21 cellular contexts compared by ENCODE assay signal in genomic region chr4:53233396-53233795, GRCh38.
DNase-seq lines count a peak whose midpoint lies in the region; ATAC-seq and TF ChIP-seq lines count a peak whose summit lies in the region.
"Had no signal": no experiment of that assay in that cellular context is flagged by ENCODE, and none has a peak within 500 bp of the region (broad histone marks: within the 10 kb centered on the region; RNA-seq: fewer than 3 reads in every experiment).

No MANE protein-coding gene starts in this region.

- H3K36me3 Mint-ChIP-seq in CD8-positive, alpha-beta T cell, result peaks cover 21% of the 10 kb centered on the region

- H3K27me3 ChIP-seq in AG04450 (ENCODE audit: control insufficient read depth, insufficient read depth, low read length), result no peaks in the 10 kb centered on the region
- H3K27me3 ChIP-seq in CD8-positive, alpha-beta T cell (ENCODE audit: insufficient read depth, low read length), result no peaks in the 10 kb centered on the region
- H3K27me3 ChIP-seq: SJCRH30 had no signal

- no peak overlapping the region for H3K4me3 Mint-ChIP-seq in CD8-positive, alpha-beta T cell

- no peak overlapping the region for H3K27ac Mint-ChIP-seq in CD8-positive, alpha-beta T cell

- TF ChIP-seq CTCF in AG04450 (IDR thresholded peaks at IDR 0.05; ENCODE audit: low read depth, low read length) (no peak), fibroblast of the aortic adventitia (IDR thresholded peaks at IDR 0.05; ENCODE audit: insufficient read depth, low read length) (no peak)
- TF ChIP-seq CTCF in CD8-positive, alpha-beta T cell (IDR thresholded peaks at IDR 0.05), result no peak

- H3K27ac ChIP-seq in AG04450 (ENCODE audit: low read depth, low read length), result no peak overlapping the region
- H3K27ac ChIP-seq in CD8-positive, alpha-beta T cell (ENCODE audit: low read depth, low read length), result no peak overlapping the region
- H3K27ac ChIP-seq: C4-2B, PC-9, SJCRH30 had no signal

- H3K36me3 ChIP-seq in CD8-positive, alpha-beta T cell (ENCODE audit: insufficient read depth, low read length), result peaks cover 4% of the 10 kb centered on the region
- H3K36me3 ChIP-seq: SJCRH30 had no signal

- H3K4me1 Mint-ChIP-seq in CD8-positive, alpha-beta T cell (ENCODE audit: low read depth), result peaks cover 3% of the 10 kb centered on the region

- intact Hi-C loops in CD8-positive, alpha-beta T cell (cut with DNase I, micrococcal nuclease), result no loop called here

- CTCF ChIA-PET in AG04450 (lab: Charles Lee), result no interaction called here
- CTCF ChIA-PET in CD8-positive, alpha-beta T cell (lab: Charles Lee), result no interaction called here

- H3K9me3 Mint-ChIP-seq in CD8-positive, alpha-beta T cell, result no peaks in the 10 kb centered on the region

- POLR2A ChIA-PET in AG04450 (lab: Yijun Ruan, JAX), result no interaction called here
- POLR2A ChIA-PET in CD8-positive, alpha-beta T cell (lab: Charles Lee), result no interaction called here

- H3K27me3 Mint-ChIP-seq in CD8-positive, alpha-beta T cell (ENCODE audit: low read depth), result no peaks in the 10 kb centered on the region

- ATAC-seq in CD8-positive, alpha-beta T cell, result no peak
- no peak for ATAC-seq in HG03139 (IDR thresholded peaks at IDR 0.05; ENCODE audit: unreplicated experiment)
- ATAC-seq in HG03469 (IDR thresholded peaks at IDR 0.05; ENCODE audit: unreplicated experiment), result no peak
- ATAC-seq: HepG2 had no signal

- DNase-seq in AG04450 (ENCODE audit: low read depth, low spot score) (peak; percentile 6), LHCN-M2 (ENCODE audit: low read depth) (peak; percentile 12), brain pericyte (ENCODE audit: low read depth, low spot score) (peak; percentile 36), fibroblast of the aortic adventitia (ENCODE audit: low read depth) (peak; percentile 61), NCI-H2171 (lab: John Stamatoyannopoulos, UW) (no peak)
- no peak for DNase-seq in CD8-positive, alpha-beta T cell
- DNase-seq: 8988T, DMS153, EL, GOT3, MV-4-11, NCI-H1417, NCI-H187 treated with DMSO at 0.1 percent for 48 hours, NCI-H510A, NCI-H82, PC-9, SJCRH30 had no signal

- no peak overlapping the region for H3K4me3 ChIP-seq in AG04450 (ENCODE audit: low read depth, low read length)
- H3K4me3 ChIP-seq in fibroblast of the aortic adventitia (ENCODE audit: low read depth, low read length), result no peak overlapping the region
- no peak overlapping the region for H3K4me3 ChIP-seq in CD8-positive, alpha-beta T cell (ENCODE audit: low read depth, low read length)
- H3K4me3 ChIP-seq: PC-9, SJCRH30 had no signal

- H3K9me3 ChIP-seq in AG04450 (ENCODE audit: control insufficient read depth, insufficient read depth, low read length), result no peaks in the 10 kb centered on the region; the same call in 1 of the 2 replicates
- no peaks in the 10 kb centered on the region for H3K9me3 ChIP-seq in CD8-positive, alpha-beta T cell (ENCODE audit: low read length)

- no peaks in the 10 kb centered on the region for H3K4me1 ChIP-seq in CD8-positive, alpha-beta T cell (ENCODE audit: insufficient read depth, low read length)
- H3K4me1 ChIP-seq: SJCRH30 had no signal

Comparison
In these comparisons a context has a peak if more than half of its experiments do, and no peak if none do; other contexts are left out.
1. DNase-seq: peak in AG04450 (single experiment), LHCN-M2 (single experiment), brain pericyte (single experiment) and fibroblast of the aortic adventitia (single experiment); none in CD8-positive, alpha-beta T cell (0 of 7) and NCI-H2171 (single experiment).